14 cellular contexts compared by ENCODE assay signal in the genomic region with DNA sequence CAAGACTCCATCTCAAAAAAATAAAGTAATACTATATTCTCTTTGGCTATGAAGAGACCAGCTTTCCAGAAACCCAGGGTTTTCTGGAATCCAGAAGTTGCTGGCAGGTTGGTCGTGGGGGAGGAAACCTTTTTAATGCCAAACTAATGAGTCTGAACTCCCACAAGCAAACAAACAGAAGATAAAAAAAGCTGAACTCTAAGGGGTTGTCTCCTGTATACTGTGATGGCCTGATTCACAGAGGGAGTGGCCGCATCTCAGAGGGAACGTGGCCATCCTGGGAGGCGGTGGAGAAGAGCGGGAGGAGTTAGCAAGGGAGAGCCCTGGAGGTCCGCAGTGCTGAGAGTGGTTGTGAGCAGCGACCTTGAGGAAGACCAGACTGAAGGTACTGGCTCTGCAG. TPM values are rescaled to one million over a fixed set of nuclear protein-coding genes. Genes with fewer than 3 reads are reported as not detected.
A peak's percentile ranks its signal among the peaks of the same experiment; 100 is the strongest.
DNase-seq lines count a peak whose midpoint lies in the region; ATAC-seq and TF ChIP-seq lines count a peak whose summit lies in the region.
"Had no signal": no experiment of that assay in that cellular context is flagged by ENCODE, and none has a peak within 500 bp of the region (broad histone marks: within the 10 kb centered on the region; RNA-seq: fewer than 3 reads in every experiment).

No MANE protein-coding gene starts in this region.

- intact Hi-C loops in colonic mucosa (cut with DNase I): no loop called here

- H3K36me3 ChIP-seq in colonic mucosa: no peaks in the 10 kb centered on the region
- peaks cover 11% of the 10 kb centered on the region for H3K36me3 ChIP-seq in mesodermal cell (ENCODE audit: control insufficient read depth, insufficient read depth, low read length)
- no peaks in the 10 kb centered on the region for H3K36me3 ChIP-seq in gastroesophageal sphincter
- H3K36me3 ChIP-seq: heart right ventricle, Peyer's patch had no signal

- no peak overlapping the region for H3K9ac ChIP-seq in colonic mucosa (ENCODE audit: low read depth in 2 of 2, low read length in 2 of 2)

- in situ Hi-C loops in Caki2 (cut with HindIII; ENCODE audit: low pct_unique_long_range_greater_than_20kb, low sequenced_read_pairs): no loop called here

- no peak overlapping the region for H3K4me3 ChIP-seq in colonic mucosa
- H3K4me3 ChIP-seq in mesodermal cell (ENCODE audit: extremely low read depth, insufficient read depth, low read length, poor library complexity, severe bottlenecking): no peak overlapping the region
- H3K4me3 ChIP-seq in gastroesophageal sphincter: no peak overlapping the region
- H3K4me3 ChIP-seq: dorsolateral prefrontal cortex, heart right ventricle, Peyer's patch had no signal

- TF ChIP-seq CTCF in colonic mucosa (IDR thresholded peaks at IDR 0.05): no peak
- no peak for TF ChIP-seq CTCF in GM10266 (IDR thresholded peaks at IDR 0.05; ENCODE audit: control insufficient read depth, insufficient read depth, low read depth, missing control alignments)
- no peak for TF ChIP-seq CTCF in gastroesophageal sphincter (IDR thresholded peaks at IDR 0.05)

- no peaks in the 10 kb centered on the region for H3K4me1 ChIP-seq in colonic mucosa
- H3K4me1 ChIP-seq in mesodermal cell (ENCODE audit: control insufficient read depth, insufficient read depth, low read length, poor library complexity, severe bottlenecking): peaks cover 42% of the 10 kb centered on the region
- H3K4me1 ChIP-seq in gastroesophageal sphincter: peaks cover 6 to 88% (median 12%) of the 10 kb centered on the region in 3 donors
- H3K4me1 ChIP-seq: Peyer's patch had no signal

- H3K9me3 ChIP-seq in colonic mucosa (no peaks in the 10 kb centered on the region), mesodermal cell (ENCODE audit: control insufficient read depth, low read length) (no peaks in the 10 kb centered on the region), gastroesophageal sphincter (no peaks in the 10 kb centered on the region)
- H3K9me3 ChIP-seq: heart right ventricle, Peyer's patch had no signal

- TF ChIP-seq POLR2A in gastroesophageal sphincter (IDR thresholded peaks at IDR 0.05): no peak

- ATAC-seq in GM18498 (IDR thresholded peaks at IDR 0.05; ENCODE audit: unreplicated experiment): no peak
- no peak for ATAC-seq in GM19452 (IDR thresholded peaks at IDR 0.05; ENCODE audit: unreplicated experiment)
- no peak for ATAC-seq in gastroesophageal sphincter

- peak; percentile 91 for DNase-seq in Caki2 (ENCODE audit: low read depth)
- DNase-seq in NCI-H226: peak; percentile 88
- DNase-seq in colonic mucosa: no peak
- no peak for DNase-seq in GM10266 (ENCODE audit: extremely low spot score)
- DNase-seq: dorsolateral prefrontal cortex; heart right ventricle; NCI-H345; Peyer's patch; stimulated activated CD4-positive, alpha-beta T cell treated with anti-CD3 and anti-CD28 coated beads, Interleukin-1b, Interleukin-23, amount 100 ng/mL, for 48 hours; T-helper 9 cell had no signal

- H3K27ac ChIP-seq in colonic mucosa: peak overlapping the region; percentile 15
- H3K27ac ChIP-seq in mesodermal cell (ENCODE audit: low read depth, low read length, severe bottlenecking): peak overlapping the region; percentile 26
- H3K27ac ChIP-seq in gastroesophageal sphincter: no peak overlapping the region
- H3K27ac ChIP-seq: dorsolateral prefrontal cortex, heart right ventricle had no signal

- TF ChIP-seq EP300 in gastroesophageal sphincter (IDR thresholded peaks at IDR 0.05): no peak

- no peaks in the 10 kb centered on the region for H3K27me3 ChIP-seq in colonic mucosa
- no peaks in the 10 kb centered on the region for H3K27me3 ChIP-seq in gastroesophageal sphincter
- H3K27me3 ChIP-seq: dorsolateral prefrontal cortex, heart right ventricle, Peyer's patch had no signal

- WGBS in mesodermal cell (ENCODE audit: insufficient coverage in 2 of 2), 2 experiments: 61 to 64% methylated on average over 5 to 6 of the region's 7 CpGs
- WGBS in gastroesophageal sphincter (ENCODE audit: low coverage in 1 of 2), 2 donors: 41 to 83% methylated on average over 1 to 7 of the region's 7 CpGs

RNA-seq across cellular contexts. Expression of a gene that starts 36.1 kb away (rescaled TPM):
- total RNA-seq in Caki2 (2014; rRNA removed; shearing (Covaris generic); ENCODE audit: low replicate concordance): 156 and 173 TPM in 2 replicates
- total RNA-seq in colonic mucosa (10 to 100 TPM; 34.1 to 50.3 TPM), gastroesophageal sphincter (100 to 1,000 TPM in 3 of 4 donors, 10 to 100 TPM in 1; 79.6 to 119 (median 116) TPM)
- polyA plus RNA-seq in mesodermal cell (2013, experiment 1 of 2): 80.4 TPM
- polyA plus RNA-seq in mesodermal cell (2013, experiment 2 of 2): 79.2 TPM

Comparison
In these comparisons a context has a peak if more than half of its experiments do, and no peak if none do; other contexts are left out.
1. DNase-seq: peak in Caki2 (single experiment) and NCI-H226 (single experiment); none in colonic mucosa (single experiment) and GM10266 (single experiment).
2. H3K27ac ChIP-seq: peak in colonic mucosa (single experiment) and mesodermal cell (single experiment); none in gastroesophageal sphincter (0 of 4).